37 cellular contexts compared by ENCODE assay signal in the genomic region with DNA sequence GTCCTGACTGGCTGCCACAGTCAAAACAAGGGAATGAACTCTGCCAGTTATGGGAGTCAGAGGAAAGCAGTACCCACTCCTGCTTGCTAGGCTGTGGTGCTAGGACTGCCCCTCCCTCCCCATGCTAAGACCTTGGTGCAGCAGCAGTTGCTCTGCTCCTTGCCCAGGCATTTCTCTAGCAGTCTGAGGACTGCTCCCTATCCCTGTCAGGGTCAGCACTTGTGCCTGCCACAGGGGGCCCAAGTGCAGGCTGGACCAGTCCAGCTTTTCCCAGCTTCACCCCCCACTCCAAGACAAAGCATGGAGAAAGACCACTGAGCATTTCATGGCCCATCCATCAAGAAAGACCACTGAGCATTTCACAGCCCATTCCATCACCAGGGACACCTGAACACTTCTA.
"Had no signal": no experiment of that assay in that cellular context is flagged by ENCODE, and none has a peak within 500 bp of the region (broad histone marks: within the 10 kb centered on the region; RNA-seq: fewer than 3 reads in every experiment).

No MANE protein-coding gene starts in this region.

- H3K27ac ChIP-seq: ascending aorta, cardiac muscle cell, VCaP had no signal

- H3K27me3 Mint-ChIP-seq: activated CD4-positive, alpha-beta memory T cell treated with anti-CD3 and anti-CD28 coated beads, Interleukin-2, amount 10 ng/mL, durations not matched to agents 7 days and 5 days; activated CD4-positive, alpha-beta T cell treated with anti-CD3 and anti-CD28 coated beads for 36 hours; activated CD4-positive, alpha-beta T cell treated with anti-CD3 and anti-CD28 coated beads, Interleukin-2, amount 10 ng/mL, durations not matched to agents 7 days and 5 days; activated CD8-positive, alpha-beta memory T cell treated with anti-CD3 and anti-CD28 coated beads, Interleukin-2, amount 10 ng/mL, durations not matched to agents 7 days and 5 days; activated naive CD4-positive, alpha-beta T cell treated with anti-CD3 and anti-CD28 coated beads, Interleukin-2, amount 10 ng/mL, durations not matched to agents 7 days and 5 days; activated naive CD4-positive, alpha-beta T cell treated with anti-CD3 and anti-CD28 coated beads, Interleukin-2, amount 50 U/mL, for 24 hours; activated naive CD8-positive, alpha-beta T cell; activated naive CD8-positive, alpha-beta T cell treated with anti-CD3 and anti-CD28 coated beads, Interleukin-2, amount 10 ng/mL, durations not matched to agents 7 days and 5 days; activated T-cell treated with anti-CD3 and anti-CD28 coated beads, Interleukin-2, amount 50 U/mL, for 24 hours; central memory CD8-positive, alpha-beta T cell had no signal

- ATAC-seq: activated CD4-positive, alpha-beta T cell treated with anti-CD3 and anti-CD28 coated beads for 36 hours; activated CD4-positive, CD25-positive, alpha-beta regulatory T cell treated with anti-CD3 and anti-CD28 coated beads, Interleukin-2, amount 50 U/mL, for 24 hours; activated CD8-positive, alpha-beta memory T cell treated with anti-CD3 and anti-CD28 coated beads, Interleukin-2, amount 10 ng/mL, durations not matched to agents 7 days and 5 days; activated CD8-positive, alpha-beta T cell treated with anti-CD3 and anti-CD28 coated beads, Interleukin-2, amount 10 ng/mL, durations not matched to agents 7 days and 5 days; activated naive CD8-positive, alpha-beta T cell treated with anti-CD3 and anti-CD28 coated beads, Interleukin-2, amount 50 U/mL, for 24 hours had no signal

- H3K36me3 ChIP-seq: ascending aorta, cardiac muscle cell had no signal

- H3K27me3 ChIP-seq: ascending aorta, cardiac muscle cell had no signal

- H3K4me3 ChIP-seq: ascending aorta, cardiac muscle cell had no signal

- H3K4me3 Mint-ChIP-seq: activated CD4-positive, alpha-beta memory T cell treated with anti-CD3 and anti-CD28 coated beads, Interleukin-2, amount 10 ng/mL, durations not matched to agents 7 days and 5 days; activated CD4-positive, alpha-beta T cell treated with anti-CD3 and anti-CD28 coated beads for 36 hours; activated CD4-positive, alpha-beta T cell treated with anti-CD3 and anti-CD28 coated beads, Interleukin-2, amount 10 ng/mL, durations not matched to agents 7 days and 5 days; activated CD8-positive, alpha-beta memory T cell treated with anti-CD3 and anti-CD28 coated beads, Interleukin-2, amount 10 ng/mL, durations not matched to agents 7 days and 5 days; activated CD8-positive, alpha-beta T cell treated with anti-CD3 and anti-CD28 coated beads, Interleukin-2, amount 10 ng/mL, durations not matched to agents 7 days and 5 days; activated naive CD4-positive, alpha-beta T cell treated with anti-CD3 and anti-CD28 coated beads, Interleukin-2, amount 10 ng/mL, durations not matched to agents 7 days and 5 days; activated naive CD4-positive, alpha-beta T cell treated with anti-CD3 and anti-CD28 coated beads, Interleukin-2, amount 50 U/mL, for 24 hours; activated naive CD8-positive, alpha-beta T cell; activated naive CD8-positive, alpha-beta T cell treated with anti-CD3 and anti-CD28 coated beads, Interleukin-2, amount 10 ng/mL, durations not matched to agents 7 days and 5 days; activated naive CD8-positive, alpha-beta T cell treated with anti-CD3 and anti-CD28 coated beads, Interleukin-2, amount 50 U/mL, for 24 hours; activated T-cell treated with anti-CD3 and anti-CD28 coated beads, Interleukin-2, amount 50 U/mL, for 24 hours; brain; central memory CD8-positive, alpha-beta T cell; T-helper 1 cell treated with Interleukin-12 subunit alpha and Interleukin-12 subunit beta and Interleukin-4 antibody, amounts not matched to agents 30 μg/mL and 1 μg/mL, for 36 hours; T-helper 2 cell treated with Interferon-gamma antibody and Interleukin-4, amounts not matched to agents 5 μg/mL and 100 μg/mL, for 36 hours had no signal

- H3K4me1 Mint-ChIP-seq: activated CD4-positive, alpha-beta memory T cell treated with anti-CD3 and anti-CD28 coated beads, Interleukin-2, amount 10 ng/mL, durations not matched to agents 7 days and 5 days; activated CD4-positive, alpha-beta T cell treated with anti-CD3 and anti-CD28 coated beads for 36 hours; activated CD4-positive, alpha-beta T cell treated with anti-CD3 and anti-CD28 coated beads, Interleukin-2, amount 10 ng/mL, durations not matched to agents 7 days and 5 days; activated CD8-positive, alpha-beta memory T cell treated with anti-CD3 and anti-CD28 coated beads, Interleukin-2, amount 10 ng/mL, durations not matched to agents 7 days and 5 days; activated naive CD4-positive, alpha-beta T cell treated with anti-CD3 and anti-CD28 coated beads, Interleukin-2, amount 10 ng/mL, durations not matched to agents 7 days and 5 days; activated naive CD4-positive, alpha-beta T cell treated with anti-CD3 and anti-CD28 coated beads, Interleukin-2, amount 50 U/mL, for 24 hours; activated naive CD8-positive, alpha-beta T cell treated with anti-CD3 and anti-CD28 coated beads, Interleukin-2, amount 10 ng/mL, durations not matched to agents 7 days and 5 days; activated naive CD8-positive, alpha-beta T cell treated with anti-CD3 and anti-CD28 coated beads, Interleukin-2, amount 50 U/mL, for 24 hours; brain; central memory CD8-positive, alpha-beta T cell had no signal

- H3K36me3 Mint-ChIP-seq: activated CD8-positive, alpha-beta memory T cell treated with anti-CD3 and anti-CD28 coated beads, Interleukin-2, amount 10 ng/mL, durations not matched to agents 7 days and 5 days; activated naive CD4-positive, alpha-beta T cell treated with anti-CD3 and anti-CD28 coated beads, Interleukin-2, amount 10 ng/mL, durations not matched to agents 7 days and 5 days; activated naive CD4-positive, alpha-beta T cell treated with anti-CD3 and anti-CD28 coated beads, Interleukin-2, amount 50 U/mL, for 24 hours; activated naive CD8-positive, alpha-beta T cell; activated naive CD8-positive, alpha-beta T cell treated with anti-CD3 and anti-CD28 coated beads, Interleukin-2, amount 10 ng/mL, durations not matched to agents 7 days and 5 days had no signal

- H3K27ac Mint-ChIP-seq: activated CD4-positive, alpha-beta memory T cell treated with anti-CD3 and anti-CD28 coated beads, Interleukin-2, amount 10 ng/mL, durations not matched to agents 7 days and 5 days; activated CD4-positive, alpha-beta T cell treated with anti-CD3 and anti-CD28 coated beads for 36 hours; activated CD4-positive, alpha-beta T cell treated with anti-CD3 and anti-CD28 coated beads, Interleukin-2, amount 10 ng/mL, durations not matched to agents 7 days and 5 days; activated CD8-positive, alpha-beta memory T cell treated with anti-CD3 and anti-CD28 coated beads, Interleukin-2, amount 10 ng/mL, durations not matched to agents 7 days and 5 days; activated CD8-positive, alpha-beta T cell treated with anti-CD3 and anti-CD28 coated beads, Interleukin-2, amount 10 ng/mL, durations not matched to agents 7 days and 5 days; activated naive CD4-positive, alpha-beta T cell treated with anti-CD3 and anti-CD28 coated beads, Interleukin-2, amount 10 ng/mL, durations not matched to agents 7 days and 5 days; activated naive CD4-positive, alpha-beta T cell treated with anti-CD3 and anti-CD28 coated beads, Interleukin-2, amount 50 U/mL, for 24 hours; activated naive CD8-positive, alpha-beta T cell; activated naive CD8-positive, alpha-beta T cell treated with anti-CD3 and anti-CD28 coated beads, Interleukin-2, amount 10 ng/mL, durations not matched to agents 7 days and 5 days; activated naive CD8-positive, alpha-beta T cell treated with anti-CD3 and anti-CD28 coated beads, Interleukin-2, amount 50 U/mL, for 24 hours; activated T-cell treated with anti-CD3 and anti-CD28 coated beads, Interleukin-2, amount 50 U/mL, for 24 hours; activated T-helper 2 cell treated with anti-CD3 and anti-CD28 coated beads, Interferon-gamma antibody, Interleukin-2, Interleukin-4, amounts not matched to agents 10 μg/mL and 5 μg/mL and 100 μg/mL, durations not matched to agents 14 hours and 24 hours and 36 hours; brain; T-helper 1 cell treated with Interleukin-12 subunit alpha and Interleukin-12 subunit beta and Interleukin-4 antibody, amounts not matched to agents 30 μg/mL and 1 μg/mL, for 36 hours; T-helper 2 cell treated with Interferon-gamma antibody and Interleukin-4, amounts not matched to agents 5 μg/mL and 100 μg/mL, for 36 hours had no signal

- DNase-seq: activated CD4-positive, alpha-beta memory T cell treated with anti-CD3 and anti-CD28 coated beads, Interleukin-2, amount 10 ng/mL, durations not matched to agents 7 days and 5 days; activated CD4-positive, alpha-beta T cell treated with anti-CD3 and anti-CD28 coated beads for 1 hour; activated CD4-positive, alpha-beta T cell treated with anti-CD3 and anti-CD28 coated beads for 36 hours; activated CD4-positive, alpha-beta T cell treated with anti-CD3 and anti-CD28 coated beads for 48 hours; activated CD4-positive, alpha-beta T cell treated with anti-CD3 and anti-CD28 coated beads, Interleukin-2, amount 10 ng/mL, durations not matched to agents 7 days and 5 days; activated CD4-positive, alpha-beta T cell treated with anti-CD3 and anti-CD28 coated beads, Interleukin-2, amount 50 U/mL, for 48 hours; activated CD4-positive, CD25-positive, alpha-beta regulatory T cell; activated CD8-positive, alpha-beta memory T cell treated with anti-CD3 and anti-CD28 coated beads for 24 hours; activated CD8-positive, alpha-beta memory T cell treated with anti-CD3 and anti-CD28 coated beads, Interleukin-2, amount 10 ng/mL, durations not matched to agents 7 days and 5 days; activated CD8-positive, alpha-beta memory T cell treated with anti-CD3 and anti-CD28 coated beads, Interleukin-2, amount 50 U/mL, for 48 hours; activated CD8-positive, alpha-beta T cell treated with anti-CD3 and anti-CD28 coated beads, Interleukin-2, amount 10 ng/mL, durations not matched to agents 7 days and 5 days; activated effector memory CD4-positive, alpha-beta T cell treated with Interleukin-2 at 50 U/mL for 16 hours; activated gamma-delta T cell; activated naive CD4-positive, alpha-beta T cell treated with anti-CD3 and anti-CD28 coated beads, Interleukin-2, amount 10 ng/mL, durations not matched to agents 7 days and 5 days; activated naive CD4-positive, alpha-beta T cell treated with Interleukin-2 at 50 U/mL for 16 hours; activated naive CD8-positive, alpha-beta T cell treated with anti-CD3 and anti-CD28 coated beads, Interleukin-2, amount 10 ng/mL, durations not matched to agents 7 days and 5 days; activated naive CD8-positive, alpha-beta T cell treated with anti-CD3 and anti-CD28 coated beads, Interleukin-2, amount 50 U/mL, for 24 hours; activated T-cell treated with anti-CD3 and anti-CD28 coated beads, Interleukin-2, amount 50 U/mL, for 24 hours; activated T-cell treated with anti-CD3 and anti-CD28 coated beads, Interleukin-2, amount 50 U/mL, for 48 hours; amygdala; anterior cingulate cortex; caudate nucleus; SW 1271; T-helper 1 cell; T-helper 2 cell; T-helper 9 cell had no signal

- H3K4me1 ChIP-seq: ascending aorta had no signal
